Comparison of ENCODE assay signal across 6 cellular contexts in the genomic region with DNA sequence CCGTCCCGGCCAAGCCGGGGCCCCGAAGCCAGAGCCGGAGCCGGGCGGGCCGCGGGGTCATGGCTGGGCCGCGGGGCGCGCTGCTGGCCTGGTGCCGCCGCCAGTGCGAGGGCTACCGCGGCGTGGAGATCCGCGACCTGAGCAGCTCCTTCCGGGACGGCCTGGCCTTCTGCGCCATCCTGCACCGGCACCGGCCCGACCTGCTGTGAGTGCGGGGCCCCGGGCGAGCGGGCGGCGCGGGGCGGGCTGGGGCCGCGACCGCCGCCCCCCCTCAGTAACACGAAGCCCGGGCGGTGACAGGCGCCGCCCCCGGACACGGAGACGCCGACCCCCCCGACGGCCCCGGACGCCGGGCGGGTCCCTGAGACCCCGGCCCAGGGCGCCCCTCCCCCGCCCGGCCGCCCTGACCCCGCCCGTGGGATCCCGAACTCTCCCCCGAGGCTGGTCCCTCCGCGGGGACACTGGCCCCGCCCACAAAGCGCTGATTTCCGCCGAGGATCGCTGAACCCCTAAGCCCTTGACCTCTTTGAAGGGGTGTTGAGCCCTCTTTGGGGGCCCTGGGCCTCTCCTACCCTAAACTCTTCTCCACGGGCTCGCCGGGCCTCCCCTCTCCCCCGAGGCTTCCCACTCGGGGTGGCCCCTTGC. TPM values are rescaled to one million over a fixed set of nuclear protein-coding genes. Genes with fewer than 3 reads are reported as not detected.
DNase-seq lines count a peak whose midpoint lies in the region; ATAC-seq and TF ChIP-seq lines count a peak whose summit lies in the region.

No MANE protein-coding gene starts in this region.

- POLR2A ChIA-PET in PC-9 (lab: Charles Lee; ENCODE audit: unreplicated experiment): interaction anchor here (0.5 to 2.8 kb wide), 6 partner anchors 10 to 19 kb away, joined by 4 to 75 read pairs (median 10); no protein-coding TSS in a partner anchor

- peak overlapping the region; percentile 40 for H3K27ac ChIP-seq in PC-9
- H3K27ac ChIP-seq in dorsolateral prefrontal cortex: peak overlapping the region in 57 of 59 donors; percentile 19 to 93 (median 83)

- ATAC-seq in GM19463 (IDR thresholded peaks at IDR 0.05; ENCODE audit: unreplicated experiment) (peak; percentile 31), GM21576 (IDR thresholded peaks at IDR 0.05; ENCODE audit: unreplicated experiment) (no peak)

- intact Hi-C loops in PC-9 (cut with micrococcal nuclease; ENCODE audit: unreplicated experiment) (loop anchor here (2.0 kb wide), 1 partner anchor 28 kb away; no protein-coding TSS in a partner anchor), dorsolateral prefrontal cortex (cut with DNase I) (no loop called here)

- no peaks in the 10 kb centered on the region for H3K9me2 ChIP-seq in PC-9 (ENCODE audit: insufficient read depth)

- TF ChIP-seq CTCF in PC-9 (conservative IDR thresholded peaks at IDR 0.05): no peak
- TF ChIP-seq CTCF in dorsolateral prefrontal cortex (IDR thresholded peaks at IDR 0.05 in 54 of 56, conservative IDR thresholded peaks at IDR 0.05 in 2 of 56; ENCODE audit: low read depth in 1 of 56, partially characterized antibody in 56 of 56): no peak
- no peak for TF ChIP-seq CTCF in retinal pigment epithelial cell (conservative IDR thresholded peaks at IDR 0.05; ENCODE audit: low read depth, low read length)

- peaks cover 12% of the 10 kb centered on the region for H3K36me3 ChIP-seq in PC-9 (ENCODE audit: low read depth)

- CTCF ChIA-PET in PC-9 (lab: Charles Lee): interaction anchor here (0.6 to 2.5 kb wide), 2 partner anchors 10 to 19 kb away, joined by 4 to 40 read pairs; no protein-coding TSS in a partner anchor

- BruUV-seq in PC-9 (replicated peaks; lab: Mats Ljungman, UMichigan): no TSS peak

- H3K27me3 ChIP-seq in PC-9 (ENCODE audit: insufficient read depth, low read depth) (no peaks in the 10 kb centered on the region), dorsolateral prefrontal cortex (no peaks in the 10 kb centered on the region)

- peaks cover 43% of the 10 kb centered on the region for H3F3A ChIP-seq in PC-9 (ENCODE audit: insufficient read depth, low read depth)

- peaks cover 48% of the 10 kb centered on the region for H4K20me1 ChIP-seq in PC-9 (ENCODE audit: insufficient read depth)

- H2AFZ ChIP-seq in PC-9: peak overlapping the region; percentile 31; the same call in 1 of the 2 replicates

- peaks cover 41% of the 10 kb centered on the region for H3K4me1 ChIP-seq in PC-9 (replicated peaks; ENCODE audit: insufficient read depth)

- peak overlapping the region; percentile 96 for H3K4me2 ChIP-seq in PC-9

- no peaks in the 10 kb centered on the region for H3K9me3 ChIP-seq in PC-9 (ENCODE audit: insufficient read depth, low read depth)

- H3K79me2 ChIP-seq in PC-9 (ENCODE audit: low read depth): peaks cover 48% of the 10 kb centered on the region

- DNase-seq in PC-9: peak in 1 of 2 experiments; percentile 38
- DNase-seq in dorsolateral prefrontal cortex: no peak
- no peak for DNase-seq in retinal pigment epithelial cell (ENCODE audit: low read depth)
- DNase-seq in DMS114 treated with DMSO at 0.1 percent for 48 hours (lab: John Stamatoyannopoulos, UW; ENCODE audit: unreplicated experiment): no peak

- peak overlapping the region; percentile 81 for H3K4me3 ChIP-seq in PC-9
- peak overlapping the region; percentile 38 to 81 (median 62) for H3K4me3 ChIP-seq in dorsolateral prefrontal cortex
- peak overlapping the region; percentile 77 for H3K4me3 ChIP-seq in retinal pigment epithelial cell (ENCODE audit: low read length)

RNA-seq across cellular contexts. Expression of gene MICALL1, which starts 0.4 kb away (rescaled TPM):
- total RNA-seq in PC-9 (2021) (113 and 126 TPM in 2 replicates), dorsolateral prefrontal cortex (10 to 100 TPM in 117 of 120 experiments, 1 to 10 TPM in 3; 7.5 to 65.7 (median 19.8) TPM)

RNA-seq across cellular contexts. Expression of gene C22orf23, which starts 46.9 kb away (rescaled TPM):
- total RNA-seq in PC-9 (2021) (1.0 and 1.7 TPM in 2 replicates), dorsolateral prefrontal cortex (1 to 10 TPM in 69 of 120 experiments, under 1 TPM in 46, not detected in 5; 0.25 to 2.9 (median 1.1) TPM)

RNA-seq across cellular contexts. Expression of gene POLR2F, which starts 47.0 kb away (rescaled TPM):
- 147 and 180 TPM in 2 replicates for total RNA-seq in PC-9 (2021)
- total RNA-seq in dorsolateral prefrontal cortex: 100 to 1,000 TPM in 66 of 120 experiments, 10 to 100 TPM in 54; 64.4 to 251 (median 103) TPM

RNA-seq across cellular contexts. Expression of gene EIF3L, which starts 57.3 kb away (rescaled TPM):
- 566 and 582 TPM in 2 replicates for total RNA-seq in PC-9 (2021)
- total RNA-seq in dorsolateral prefrontal cortex: 100 to 1,000 TPM; 134 to 326 (median 235) TPM
